In genomic region chr12:25875661-25876060, GRCh38 we compare ENCODE assay signal across 10 cellular contexts.
"Had no signal": no experiment of that assay in that cellular context is flagged by ENCODE, and none has a peak within 500 bp of the region (broad histone marks: within the 10 kb centered on the region; RNA-seq: fewer than 3 reads in every experiment).

No MANE protein-coding gene starts in this region.

- H3K9me3 ChIP-seq: esophagus squamous epithelium, neutrophil had no signal

- H3K27ac Mint-ChIP-seq: activated naive CD4-positive, alpha-beta T cell treated with anti-CD3 and anti-CD28 coated beads for 36 hours; activated T-helper 17 cell treated with anti-CD3 and anti-CD28 coated beads, Interleukin-2, amount 50 U/mL, for 72 hours; naive thymus-derived CD4-positive, alpha-beta T cell; stimulated activated effector memory CD8-positive, alpha-beta T cell treated with anti-CD3 and anti-CD28 coated beads, Interleukin-12 subunit alpha, Interleukin-12 subunit beta, amount 100 ng/mL, for 72 hours had no signal

- H3K4me3 Mint-ChIP-seq: activated naive CD4-positive, alpha-beta T cell treated with anti-CD3 and anti-CD28 coated beads for 36 hours; activated T-helper 17 cell treated with anti-CD3 and anti-CD28 coated beads, Interleukin-2, amount 50 U/mL, for 72 hours; naive thymus-derived CD4-positive, alpha-beta T cell; stimulated activated effector memory CD8-positive, alpha-beta T cell treated with anti-CD3 and anti-CD28 coated beads, Interleukin-12 subunit alpha, Interleukin-12 subunit beta, amount 100 ng/mL, for 72 hours had no signal

- H3K36me3 ChIP-seq: esophagus squamous epithelium, neutrophil had no signal

- H3K27me3 ChIP-seq: esophagus squamous epithelium, neutrophil had no signal

- H3K4me3 ChIP-seq: esophagus squamous epithelium had no signal

- ATAC-seq: activated CD4-positive, CD25-positive, alpha-beta regulatory T cell treated with anti-CD3 and anti-CD28 coated beads, Interleukin-2, amount 50 U/mL, for 24 hours; activated T-helper 17 cell treated with anti-CD3 and anti-CD28 coated beads, Interleukin-2, amount 50 U/mL, for 72 hours; naive thymus-derived CD4-positive, alpha-beta T cell; stimulated activated effector memory CD8-positive, alpha-beta T cell treated with anti-CD3 and anti-CD28 coated beads, Interleukin-12 subunit alpha, Interleukin-12 subunit beta, amount 100 ng/mL, for 72 hours had no signal

- H3K4me1 ChIP-seq: esophagus squamous epithelium had no signal

- H3K4me1 Mint-ChIP-seq: activated T-helper 17 cell treated with anti-CD3 and anti-CD28 coated beads, Interleukin-2, amount 50 U/mL, for 72 hours; naive thymus-derived CD4-positive, alpha-beta T cell; stimulated activated effector memory CD8-positive, alpha-beta T cell treated with anti-CD3 and anti-CD28 coated beads, Interleukin-12 subunit alpha, Interleukin-12 subunit beta, amount 100 ng/mL, for 72 hours had no signal

- H3K27me3 Mint-ChIP-seq: activated T-helper 17 cell treated with anti-CD3 and anti-CD28 coated beads, Interleukin-2, amount 50 U/mL, for 72 hours had no signal

- DNase-seq: activated naive CD4-positive, alpha-beta T cell treated with anti-CD3 and anti-CD28 coated beads for 36 hours; activated T-cell treated with anti-CD3 and anti-CD28 coated beads for 4 hours; esophagus squamous epithelium; naive thymus-derived CD4-positive, alpha-beta T cell; posterior cingulate gyrus had no signal

- H3K27ac ChIP-seq: esophagus squamous epithelium, neutrophil had no signal

- H3K36me3 Mint-ChIP-seq: stimulated activated effector memory CD8-positive, alpha-beta T cell treated with anti-CD3 and anti-CD28 coated beads, Interleukin-12 subunit alpha, Interleukin-12 subunit beta, amount 100 ng/mL, for 72 hours had no signal

- FAIRE-seq: urothelium cell line had no signal
